In genomic region chr7:136412952-136413351, GRCh38 we compare ENCODE assay signal across 27 cellular contexts.
DNase-seq lines count a peak whose midpoint lies in the region; ATAC-seq, FAIRE-seq and TF ChIP-seq lines count a peak whose summit lies in the region.
"Had no signal": no experiment of that assay in that cellular context is flagged by ENCODE, and none has a peak within 500 bp of the region (broad histone marks: within the 10 kb centered on the region; RNA-seq: fewer than 3 reads in every experiment).

No MANE protein-coding gene starts in this region.

- H3K4me3 Mint-ChIP-seq in GM23338: no peak overlapping the region
- no peak overlapping the region for H3K4me3 Mint-ChIP-seq in activated T-cell treated with anti-CD3 and anti-CD28 coated beads, Interleukin-2, amount 50 U/mL, for 72 hours
- H3K4me3 Mint-ChIP-seq: CD14-positive monocyte; CD4-positive, alpha-beta memory T cell; CD4-positive, CD25-positive, alpha-beta regulatory T cell; CD8-positive, alpha-beta memory T cell had no signal

- no peaks in the 10 kb centered on the region for H3K27me3 ChIP-seq in K562 (ENCODE audit: control insufficient read depth in 2 of 2, insufficient read depth in 2 of 2, low read length in 2 of 2)
- no peaks in the 10 kb centered on the region for H3K27me3 ChIP-seq in GM23338 (ENCODE audit: insufficient read depth)
- no peaks in the 10 kb centered on the region for H3K27me3 ChIP-seq in thyroid gland
- H3K27me3 ChIP-seq: BE2C, BLaER1 had no signal

- DNase-seq in OCI-LY7 (ENCODE audit: low spot score): no peak
- peak in 1 of 4 experiments; percentile 30 for DNase-seq in K562 (ENCODE audit: extremely low read depth in 1 of 4, low spot score in 3 of 4)
- DNase-seq in posterior vena cava (ENCODE audit: low spot score): peak; percentile 51
- DNase-seq in GM23338 (ENCODE audit: low spot score): no peak
- no peak for DNase-seq in activated T-cell treated with anti-CD3 and anti-CD28 coated beads, Interleukin-2, amount 50 U/mL, for 72 hours
- DNase-seq in thyroid gland: no peak
- DNase-seq: 8988T; ACHN; BE2C; C1 segment of cervical spinal cord; CD4-positive, alpha-beta memory T cell; CD4-positive, CD25-positive, alpha-beta regulatory T cell; CD8-positive, alpha-beta memory T cell; COR-L47; DMS 273 treated with DMSO at 0.1 percent for 48 hours; DMS153; DMS53; DMS79; DND-41; EL; GDM1 had no signal

- TF ChIP-seq RAD21 in K562 (CRISPR knock-in tag; conservative IDR thresholded peaks at IDR 0.05 in 1 of 2, IDR thresholded peaks at IDR 0.05 in 1 of 2): no peak

- TF ChIP-seq EP300 in K562 (IDR thresholded peaks at IDR 0.05; ENCODE audit: low read length): no peak

- H4K20me1 ChIP-seq in OCI-LY7 (ENCODE audit: insufficient read depth, low read length) (no peaks in the 10 kb centered on the region), K562 (replicated peaks; ENCODE audit: control insufficient read depth, insufficient read depth, low read length) (no peaks in the 10 kb centered on the region), GM23338 (replicated peaks; ENCODE audit: insufficient read depth) (no peaks in the 10 kb centered on the region)
- H4K20me1 ChIP-seq: BLaER1 had no signal

- H3K4me3 ChIP-seq in OCI-LY7 (ENCODE audit: low read depth, low read length, poor library complexity, severe bottlenecking): no peak overlapping the region
- H3K4me3 ChIP-seq in K562: no peak overlapping the region
- H3K4me3 ChIP-seq in GM23338: no peak overlapping the region
- H3K4me3 ChIP-seq in thyroid gland (replicated peaks in 1 of 3): no peak overlapping the region
- H3K4me3 ChIP-seq: BLaER1, GM12878 had no signal

- no peaks in the 10 kb centered on the region for H3F3A ChIP-seq in GM23338 (replicated peaks; ENCODE audit: low read depth)

- H3K27me3 Mint-ChIP-seq in GM23338 (ENCODE audit: insufficient read depth, low read depth, poor library complexity): no peaks in the 10 kb centered on the region
- no peaks in the 10 kb centered on the region for H3K27me3 Mint-ChIP-seq in activated T-cell treated with anti-CD3 and anti-CD28 coated beads, Interleukin-2, amount 50 U/mL, for 72 hours (ENCODE audit: low read depth)
- H3K27me3 Mint-ChIP-seq: CD4-positive, alpha-beta memory T cell; CD4-positive, CD25-positive, alpha-beta regulatory T cell; CD8-positive, alpha-beta memory T cell had no signal

- H3K9me3 ChIP-seq in OCI-LY7 (ENCODE audit: low read length) (no peaks in the 10 kb centered on the region), K562 (replicated peaks; ENCODE audit: control insufficient read depth, insufficient read depth, low read depth, low read length) (no peaks in the 10 kb centered on the region), thyroid gland (no peaks in the 10 kb centered on the region)
- H3K9me3 ChIP-seq: BE2C, BLaER1 had no signal

- no peaks in the 10 kb centered on the region for H3K9me1 ChIP-seq in K562 (ENCODE audit: control insufficient read depth, insufficient read depth, low read length)

- in situ Hi-C loops in K562 (cut with MboI): no loop called here

- H3K9ac ChIP-seq in K562 (ENCODE audit: insufficient read depth in 1 of 2, low read depth in 2 of 2, low read length in 2 of 2): no peak overlapping the region
- H3K9ac ChIP-seq: BLaER1 had no signal

- POLR2A ChIA-PET in OCI-LY7 (lab: Charles Lee): no interaction called here
- POLR2A ChIA-PET in K562 (lab: Yijun Ruan, JAX): no interaction called here

- TF ChIP-seq CTCF in OCI-LY7 (conservative IDR thresholded peaks at IDR 0.05; ENCODE audit: low read length) (no peak), K562 (IDR thresholded peaks at IDR 0.05 in 2 of 3, conservative IDR thresholded peaks at IDR 0.05 in 1 of 3; ENCODE audit: insufficient read depth in 2 of 3, low read depth in 1 of 3, low read length in 3 of 3) (no peak), GM23338 (conservative IDR thresholded peaks at IDR 0.05; ENCODE audit: low read depth in 2 of 2) (no peak), thyroid gland (IDR thresholded peaks at IDR 0.05) (no peak)

- H3K36me3 Mint-ChIP-seq in GM23338 (ENCODE audit: low read depth): no peaks in the 10 kb centered on the region
- H3K36me3 Mint-ChIP-seq in activated T-cell treated with anti-CD3 and anti-CD28 coated beads, Interleukin-2, amount 50 U/mL, for 72 hours (ENCODE audit: insufficient read depth in 2 of 2): no peaks in the 10 kb centered on the region
- H3K36me3 Mint-ChIP-seq: CD14-positive monocyte; CD4-positive, alpha-beta memory T cell; CD4-positive, CD25-positive, alpha-beta regulatory T cell; CD8-positive, alpha-beta memory T cell had no signal

- 8% methylated on average over 3 of the region's 3 CpGs for WGBS in K562 (ENCODE audit: insufficient coverage, low coverage, missing lambda C conversion rate)
- 84 to 91% methylated on average over 3 of the region's 3 CpGs for WGBS in thyroid gland, 2 donors

- H2AFZ ChIP-seq in OCI-LY7 (ENCODE audit: low read length) (peak overlapping the region; percentile 41; the same call in 1 of the 2 replicates), K562 (ENCODE audit: low read depth, low read length) (peak overlapping the region; percentile 66; the same call in 1 of the 2 replicates), GM23338 (no peak overlapping the region)

- no peaks in the 10 kb centered on the region for H3K79me2 ChIP-seq in OCI-LY7 (ENCODE audit: insufficient read depth, low read depth, low read length)
- H3K79me2 ChIP-seq in K562 (ENCODE audit: control insufficient read depth, insufficient read depth, low read length): no peaks in the 10 kb centered on the region
- no peaks in the 10 kb centered on the region for H3K79me2 ChIP-seq in GM23338 (replicated peaks; ENCODE audit: insufficient read depth)

- H3K36me3 ChIP-seq in OCI-LY7 (ENCODE audit: insufficient read depth, low read length): no peaks in the 10 kb centered on the region
- H3K36me3 ChIP-seq in K562 (ENCODE audit: control insufficient read depth, insufficient read depth, low read length): no peaks in the 10 kb centered on the region
- no peaks in the 10 kb centered on the region for H3K36me3 ChIP-seq in GM23338 (ENCODE audit: insufficient read depth)
- no peaks in the 10 kb centered on the region for H3K36me3 ChIP-seq in thyroid gland
- H3K36me3 ChIP-seq: BE2C, BLaER1 had no signal

- H3K4me1 ChIP-seq in OCI-LY7 (ENCODE audit: insufficient read depth, low read length, poor library complexity, severe bottlenecking) (peaks cover 19% of the 10 kb centered on the region), K562 (replicated peaks in 1 of 2; ENCODE audit: control insufficient read depth in 2 of 2, insufficient read depth in 2 of 2, low read length in 2 of 2) (peaks cover 0 to 4% of the 10 kb centered on the region in 2 experiments; a peak in 2 of 5 replicates), GM23338 (ENCODE audit: insufficient read depth) (no peaks in the 10 kb centered on the region), thyroid gland (no peaks in the 10 kb centered on the region)
- H3K4me1 ChIP-seq: BE2C, BLaER1 had no signal

- H3K9me2 ChIP-seq in OCI-LY7 (ENCODE audit: insufficient read depth, low read length) (no peaks in the 10 kb centered on the region), GM23338 (ENCODE audit: insufficient read depth) (no peaks in the 10 kb centered on the region)

- ATAC-seq in K562: peak; percentile 72
- ATAC-seq in GM23338: no peak
- no peak for ATAC-seq in activated T-cell treated with anti-CD3 and anti-CD28 coated beads, Interleukin-2, amount 50 U/mL, for 72 hours (replicated peaks in 1 of 2)
- ATAC-seq: GM12878 had no signal

- BruUV-seq in OCI-LY7 (replicated peaks; lab: Mats Ljungman, UMichigan) (no TSS peak), K562 (replicated peaks; lab: Mats Ljungman, UMichigan) (no TSS peak)

- no peak overlapping the region for H3K4me2 ChIP-seq in OCI-LY7 (ENCODE audit: low read length)
- H3K4me2 ChIP-seq in K562 (ENCODE audit: insufficient read depth, low read length): peak overlapping the region; percentile 48
- H3K4me2 ChIP-seq in GM23338: no peak overlapping the region
- H3K4me2 ChIP-seq: BLaER1 had no signal

- CTCF ChIA-PET in OCI-LY7 (lab: Charles Lee; ENCODE audit: unreplicated experiment) (no interaction called here), K562 (lab: Yijun Ruan, JAX; ENCODE audit: low intra/inter-chr PET ratio) (no interaction called here)

- no peak overlapping the region for H3K27ac Mint-ChIP-seq in GM23338
- H3K27ac Mint-ChIP-seq in activated T-cell treated with anti-CD3 and anti-CD28 coated beads, Interleukin-2, amount 50 U/mL, for 72 hours: no peak overlapping the region
- H3K27ac Mint-ChIP-seq: CD14-positive monocyte; CD4-positive, alpha-beta memory T cell; CD4-positive, CD25-positive, alpha-beta regulatory T cell; CD8-positive, alpha-beta memory T cell had no signal

- H3K27ac ChIP-seq in OCI-LY7 (ENCODE audit: low read depth, low read length, poor library complexity, severe bottlenecking): no peak overlapping the region
- no peak overlapping the region for H3K27ac ChIP-seq in K562 (ENCODE audit: extremely low read depth, low read depth, low read length)
- H3K27ac ChIP-seq in GM23338 (ENCODE audit: low read depth): no peak overlapping the region
- H3K27ac ChIP-seq in thyroid gland: no peak overlapping the region
- H3K27ac ChIP-seq: BLaER1 had no signal

- no peaks in the 10 kb centered on the region for H3K9me3 Mint-ChIP-seq in GM23338
- no peaks in the 10 kb centered on the region for H3K9me3 Mint-ChIP-seq in activated T-cell treated with anti-CD3 and anti-CD28 coated beads, Interleukin-2, amount 50 U/mL, for 72 hours

- no peak for FAIRE-seq in K562 (lab: Jason Lieb, UNC)
- FAIRE-seq: A204.1, GM12878, GM12892, GM18507 had no signal

- no peak for TF ChIP-seq POLR2A in K562 (conservative IDR thresholded peaks at IDR 0.05)
- no peak for TF ChIP-seq POLR2A in thyroid gland (IDR thresholded peaks at IDR 0.05)

- H3K4me1 Mint-ChIP-seq in GM23338: peaks cover 2% of the 10 kb centered on the region; the same call in 1 of the 3 replicates
- H3K4me1 Mint-ChIP-seq in activated T-cell treated with anti-CD3 and anti-CD28 coated beads, Interleukin-2, amount 50 U/mL, for 72 hours (ENCODE audit: low read depth): no peaks in the 10 kb centered on the region
- H3K4me1 Mint-ChIP-seq: CD14-positive monocyte; CD4-positive, alpha-beta memory T cell; CD4-positive, CD25-positive, alpha-beta regulatory T cell; CD8-positive, alpha-beta memory T cell had no signal

- intact Hi-C loops in OCI-LY7 (cut with micrococcal nuclease; ENCODE audit: unreplicated experiment): no loop called here
- intact Hi-C loops in K562 (cut with micrococcal nuclease): no loop called here
- intact Hi-C loops in posterior vena cava (cut with DNase I): no loop called here
- intact Hi-C loops in thyroid gland (cut with DNase I): no loop called here

TF ChIP-seq in K562, 482 proteins besides CTCF, POLR2A, EP300 and RAD21 (continues in another document):
- TF ChIP-seq XRCC3 (IDR thresholded peaks at IDR 0.05) (no peak), JUND (IDR thresholded peaks at IDR 0.05; ENCODE audit: borderline replicate concordance, low read depth, low read length) (peak; percentile 23; the same call in 1 of the 2 replicates), JUND (tag; IDR thresholded peaks at IDR 0.05; ENCODE audit: borderline replicate concordance, low read depth, low read length) (peak; percentile 19; the same call in 1 of the 3 replicates)

TF ChIP-seq in GM23338, 12 proteins besides CTCF, POLR2A, EP300 and RAD21 (continues in another document):
- no peak for TF ChIP-seq NANOG (IDR thresholded peaks at IDR 0.05; ENCODE audit: borderline replicate concordance)
